In genomic region chr5:57176350-57176857, GRCh38 we compare ENCODE assay signal across 8 cellular contexts. TPM values are rescaled to one million over a fixed set of nuclear protein-coding genes. Genes with fewer than 3 reads are reported as not detected.
DNase-seq lines count a peak whose midpoint lies in the region; ATAC-seq and FAIRE-seq lines count a peak whose summit lies in the region.

No MANE protein-coding gene starts in this region.

- 14 to 33% methylated on average over 1 to 2 of the region's 7 CpGs for WGBS in mesodermal cell (ENCODE audit: insufficient coverage in 2 of 2), 2 experiments

- H3K9me3 ChIP-seq in mesodermal cell (ENCODE audit: control insufficient read depth, low read length) = no peaks in the 10 kb centered on the region

- H3K4me1 ChIP-seq in mesodermal cell (ENCODE audit: control insufficient read depth, insufficient read depth, low read length, poor library complexity, severe bottlenecking) = peaks cover 7% of the 10 kb centered on the region

- H3K27ac ChIP-seq in mesodermal cell (ENCODE audit: low read depth, low read length, severe bottlenecking) = no peak overlapping the region

- H3K36me3 ChIP-seq in mesodermal cell (ENCODE audit: control insufficient read depth, insufficient read depth, low read length) = peaks cover 41% of the 10 kb centered on the region

- H3K4me3 ChIP-seq in mesodermal cell (ENCODE audit: extremely low read depth, insufficient read depth, low read length, poor library complexity, severe bottlenecking) = peak overlapping the region; percentile 97

- no peak for ATAC-seq in HG03025 (IDR thresholded peaks at IDR 0.05; ENCODE audit: low FRiP score, unreplicated experiment)

- DNase-seq in EH (ENCODE audit: low read depth) = peak; percentile 71
- peak; percentile 58 for DNase-seq in M059J (ENCODE audit: low read depth)
- peak; percentile 24 for DNase-seq in central memory CD4-positive, alpha-beta T cell
- DNase-seq in cortex of kidney (lab: John Stamatoyannopoulos, UW) = no peak
- DNase-seq in frontal cortex (ENCODE audit: low spot score in 2 of 2) = no peak
- DNase-seq in NCI-H187 (lab: John Stamatoyannopoulos, UW) = no peak

- FAIRE-seq in frontal cortex (lab: Jason Lieb, UNC) = no peak

RNA-seq across cellular contexts. Expression of gene GPBP1, which starts 2.5 kb away (rescaled TPM):
- 70.5 and 76.5 TPM in 2 replicates for total RNA-seq in M059J (2014; rRNA removed; shearing (Covaris generic))
- polyA plus RNA-seq in mesodermal cell (2013, experiment 1 of 2) = 68.5 TPM
- 78.7 TPM for polyA plus RNA-seq in mesodermal cell (2013, experiment 2 of 2)
- 154 TPM for total RNA-seq in frontal cortex

Comparison
In these comparisons a context has a peak if more than half of its experiments do, and no peak if none do; other contexts are left out.
1. DNase-seq: peak in EH (single experiment), M059J (single experiment) and central memory CD4-positive, alpha-beta T cell (single experiment); none in cortex of kidney (single experiment), frontal cortex (0 of 2) and NCI-H187 (0 of 2).